2 cellular contexts compared by ENCODE assay signal in the genomic region with DNA sequence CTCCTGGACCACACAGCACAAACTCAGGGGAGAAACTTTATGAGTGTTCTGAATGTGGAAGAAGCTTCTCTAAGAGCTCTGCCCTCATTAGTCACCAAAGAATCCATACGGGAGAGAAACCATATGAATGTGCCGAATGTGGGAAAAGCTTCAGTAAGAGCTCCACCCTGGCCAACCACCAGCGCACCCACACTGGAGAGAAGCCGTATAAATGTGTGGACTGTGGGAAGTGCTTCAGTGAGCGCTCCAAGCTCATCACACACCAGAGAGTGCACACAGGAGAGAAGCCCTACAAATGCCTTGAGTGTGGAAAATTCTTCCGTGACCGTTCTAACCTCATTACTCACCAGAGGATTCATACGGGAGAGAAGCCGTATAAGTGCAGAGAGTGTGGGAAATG.
TF ChIP-seq lines count a peak whose summit lies in the region.

No MANE protein-coding gene starts in this region.

TF ChIP-seq in liver, 16 proteins besides CTCF, POLR2A, EP300 and RAD21 (continued from another document):
- TF ChIP-seq MAX (IDR thresholded peaks at IDR 0.05) (no peak), TAF1 (conservative IDR thresholded peaks at IDR 0.05) (no peak), REST (IDR thresholded peaks at IDR 0.05) (no peak), SP1 (IDR thresholded peaks at IDR 0.05) (no peak), ATF3 (IDR thresholded peaks at IDR 0.05) (no peak), FOXA2 (IDR thresholded peaks at IDR 0.05) (no peak)
- TF ChIP-seq, protein P1, sequence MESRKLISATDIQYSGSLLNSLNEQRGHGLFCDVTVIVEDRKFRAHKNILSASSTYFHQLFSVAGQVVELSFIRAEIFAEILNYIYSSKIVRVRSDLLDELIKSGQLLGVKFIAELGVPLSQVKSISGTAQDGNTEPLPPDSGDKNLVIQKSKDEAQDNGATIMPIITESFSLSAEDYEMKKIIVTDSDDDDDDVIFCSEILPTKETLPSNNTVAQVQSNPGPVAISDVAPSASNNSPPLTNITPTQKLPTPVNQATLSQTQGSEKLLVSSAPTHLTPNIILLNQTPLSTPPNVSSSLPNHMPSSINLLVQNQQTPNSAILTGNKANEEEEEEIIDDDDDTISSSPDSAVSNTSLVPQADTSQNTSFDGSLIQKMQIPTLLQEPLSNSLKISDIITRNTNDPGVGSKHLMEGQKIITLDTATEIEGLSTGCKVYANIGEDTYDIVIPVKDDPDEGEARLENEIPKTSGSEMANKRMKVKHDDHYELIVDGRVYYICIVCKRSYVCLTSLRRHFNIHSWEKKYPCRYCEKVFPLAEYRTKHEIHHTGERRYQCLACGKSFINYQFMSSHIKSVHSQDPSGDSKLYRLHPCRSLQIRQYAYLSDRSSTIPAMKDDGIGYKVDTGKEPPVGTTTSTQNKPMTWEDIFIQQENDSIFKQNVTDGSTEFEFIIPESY (IDR thresholded peaks at IDR 0.05) = no peak

TF ChIP-seq in HepG2, 621 proteins besides CTCF, POLR2A, EP300 and RAD21 (continued from another document):
- TF ChIP-seq, protein P2, sequence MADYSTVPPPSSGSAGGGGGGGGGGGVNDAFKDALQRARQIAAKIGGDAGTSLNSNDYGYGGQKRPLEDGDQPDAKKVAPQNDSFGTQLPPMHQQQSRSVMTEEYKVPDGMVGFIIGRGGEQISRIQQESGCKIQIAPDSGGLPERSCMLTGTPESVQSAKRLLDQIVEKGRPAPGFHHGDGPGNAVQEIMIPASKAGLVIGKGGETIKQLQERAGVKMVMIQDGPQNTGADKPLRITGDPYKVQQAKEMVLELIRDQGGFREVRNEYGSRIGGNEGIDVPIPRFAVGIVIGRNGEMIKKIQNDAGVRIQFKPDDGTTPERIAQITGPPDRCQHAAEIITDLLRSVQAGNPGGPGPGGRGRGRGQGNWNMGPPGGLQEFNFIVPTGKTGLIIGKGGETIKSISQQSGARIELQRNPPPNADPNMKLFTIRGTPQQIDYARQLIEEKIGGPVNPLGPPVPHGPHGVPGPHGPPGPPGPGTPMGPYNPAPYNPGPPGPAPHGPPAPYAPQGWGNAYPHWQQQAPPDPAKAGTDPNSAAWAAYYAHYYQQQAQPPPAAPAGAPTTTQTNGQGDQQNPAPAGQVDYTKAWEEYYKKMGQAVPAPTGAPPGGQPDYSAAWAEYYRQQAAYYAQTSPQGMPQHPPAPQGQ (CRISPR knock-in tag; IDR thresholded peaks at IDR 0.05; ENCODE audit: borderline replicate concordance) = no peak
- TF ChIP-seq, protein P3, sequence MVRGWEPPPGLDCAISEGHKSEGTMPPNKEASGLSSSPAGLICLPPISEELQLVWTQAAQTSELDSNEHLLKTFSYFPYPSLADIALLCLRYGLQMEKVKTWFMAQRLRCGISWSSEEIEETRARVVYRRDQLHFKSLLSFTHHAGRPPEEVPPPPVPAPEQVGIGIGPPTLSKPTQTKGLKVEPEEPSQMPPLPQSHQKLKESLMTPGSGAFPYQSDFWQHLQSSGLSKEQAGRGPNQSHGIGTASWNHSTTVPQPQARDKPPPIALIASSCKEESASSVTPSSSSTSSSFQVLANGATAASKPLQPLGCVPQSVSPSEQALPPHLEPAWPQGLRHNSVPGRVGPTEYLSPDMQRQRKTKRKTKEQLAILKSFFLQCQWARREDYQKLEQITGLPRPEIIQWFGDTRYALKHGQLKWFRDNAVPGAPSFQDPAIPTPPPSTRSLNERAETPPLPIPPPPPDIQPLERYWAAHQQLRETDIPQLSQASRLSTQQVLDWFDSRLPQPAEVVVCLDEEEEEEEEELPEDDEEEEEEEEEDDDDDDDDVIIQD (CRISPR knock-in tag; IDR thresholded peaks at IDR 0.05; ENCODE audit: low read depth) = no peak
- TF ChIP-seq ZNF879 (CRISPR knock-in tag; IDR thresholded peaks at IDR 0.05) (no peak), CEBPB (IDR thresholded peaks at IDR 0.05; ENCODE audit: borderline replicate concordance, low read depth, low read length) (no peak), RXRB (CRISPR knock-in tag; IDR thresholded peaks at IDR 0.05; ENCODE audit: borderline replicate concordance) (no peak), ZNF775 (CRISPR knock-in tag; IDR thresholded peaks at IDR 0.05; ENCODE audit: borderline replicate concordance) (no peak), RAD51 (IDR thresholded peaks at IDR 0.05; ENCODE audit: borderline replicate concordance) (no peak)
TF ChIP-seq in HepG2: peak in this region for 0.
